ENCODE assay signal across 13 cellular contexts in the genomic region with DNA sequence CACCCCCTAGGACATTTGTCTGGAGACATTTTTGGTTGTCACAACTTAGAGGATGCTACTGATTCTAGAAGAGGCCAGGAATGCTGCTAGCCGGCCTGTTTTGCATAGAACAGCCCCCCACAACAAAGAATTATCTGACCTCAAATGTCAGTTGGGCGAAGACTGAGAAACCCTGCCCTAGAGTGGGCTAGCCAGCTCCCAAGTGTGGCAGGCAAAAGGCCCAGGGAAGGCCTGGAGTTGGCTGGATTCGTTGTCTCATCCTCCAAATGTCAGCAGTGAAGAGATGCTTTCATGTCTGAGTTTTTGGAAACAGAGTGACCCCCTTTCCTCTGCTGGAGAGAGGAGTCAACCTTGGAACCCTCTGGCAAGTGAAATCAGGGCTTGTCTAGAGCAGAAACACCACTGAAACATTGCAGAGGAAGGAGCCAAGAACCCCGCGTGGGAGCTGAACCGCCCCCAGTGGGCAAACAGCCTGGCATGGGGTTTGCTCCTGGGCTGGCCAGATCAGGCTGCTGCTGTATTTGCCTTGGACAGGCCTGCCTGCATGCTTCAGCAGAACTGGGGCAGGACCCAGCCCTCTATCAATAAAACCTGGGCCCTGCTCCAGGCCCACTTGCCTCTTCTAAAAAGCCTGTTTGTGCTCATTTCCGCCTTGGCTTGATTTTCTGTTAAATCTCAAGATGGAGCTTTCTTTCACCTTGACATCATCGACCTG. TPM values are rescaled to one million over a fixed set of nuclear protein-coding genes. Genes with fewer than 3 reads are reported as not detected.
DNase-seq lines count a peak whose midpoint lies in the region; ATAC-seq and TF ChIP-seq lines count a peak whose summit lies in the region.
"Had no signal": no experiment of that assay in that cellular context is flagged by ENCODE, and none has a peak within 500 bp of the region (broad histone marks: within the 10 kb centered on the region; RNA-seq: fewer than 3 reads in every experiment).

No MANE protein-coding gene starts in this region.

- TF ChIP-seq POLR2A in transverse colon (IDR thresholded peaks at IDR 0.05) = no peak

- no peaks in the 10 kb centered on the region for H3K36me3 Mint-ChIP-seq in activated T-cell treated with anti-CD3 and anti-CD28 coated beads, Interleukin-2, amount 50 U/mL, for 24 hours (ENCODE audit: low read depth)
- peaks cover 4% of the 10 kb centered on the region for H3K36me3 Mint-ChIP-seq in activated T-cell treated with anti-CD3 and anti-CD28 coated beads, Interleukin-2, amount 50 U/mL, for 4 hours (ENCODE audit: insufficient read depth)

- H3K27ac ChIP-seq in transverse colon = peak overlapping the region; percentile 21 to 50 (median 46)
- H3K27ac ChIP-seq: neutrophil had no signal

- no peaks in the 10 kb centered on the region for H3K9me3 Mint-ChIP-seq in activated T-cell treated with anti-CD3 and anti-CD28 coated beads, Interleukin-2, amount 50 U/mL, for 24 hours
- H3K9me3 Mint-ChIP-seq in activated T-cell treated with anti-CD3 and anti-CD28 coated beads, Interleukin-2, amount 50 U/mL, for 4 hours = no peaks in the 10 kb centered on the region
- H3K9me3 Mint-ChIP-seq: activated T-helper 17 cell treated with anti-CD3 and anti-CD28 coated beads, Interleukin-2, amount 50 U/mL, for 72 hours had no signal

- in situ Hi-C loops in transverse colon (cut with MboI; ENCODE audit: low pct_ligation_motif_present in 1 of 4, low pct_unique_long_range_greater_than_20kb in 1 of 4, low sequenced_read_pairs in 3 of 4) = loop anchor here in 1 of 4 donors (5.0 kb wide), 1 partner anchor 42 kb away; no protein-coding TSS in a partner anchor

- H3K4me3 ChIP-seq in transverse colon = no peak overlapping the region
- H3K4me3 ChIP-seq: HAP-1 had no signal

- no peak for TF ChIP-seq CTCF in transverse colon (IDR thresholded peaks at IDR 0.05)

- no peaks in the 10 kb centered on the region for H3K36me3 ChIP-seq in transverse colon
- H3K36me3 ChIP-seq: HAP-1, neutrophil had no signal

- ATAC-seq in activated T-cell treated with anti-CD3 and anti-CD28 coated beads, Interleukin-2, amount 50 U/mL, for 4 hours = no peak
- ATAC-seq in GM21717 (IDR thresholded peaks at IDR 0.05; ENCODE audit: unreplicated experiment) = no peak
- ATAC-seq: activated T-helper 17 cell treated with anti-CD3 and anti-CD28 coated beads, Interleukin-2, amount 50 U/mL, for 72 hours had no signal

- H3K4me3 Mint-ChIP-seq in activated T-cell treated with anti-CD3 and anti-CD28 coated beads, Interleukin-2, amount 50 U/mL, for 24 hours = no peak overlapping the region
- H3K4me3 Mint-ChIP-seq in activated T-cell treated with anti-CD3 and anti-CD28 coated beads, Interleukin-2, amount 50 U/mL, for 4 hours = no peak overlapping the region
- H3K4me3 Mint-ChIP-seq: activated T-helper 17 cell treated with anti-CD3 and anti-CD28 coated beads, Interleukin-2, amount 50 U/mL, for 72 hours had no signal

- intact Hi-C loops in transverse colon (cut with DNase I; ENCODE audit: low total_unique reads) = no loop called here
- intact Hi-C loops in posterior vena cava (cut with DNase I) = loop anchor here in 1 of 2 donors (10.0 kb wide), 1 partner anchor 45 kb away; no protein-coding TSS in a partner anchor

- no peaks in the 10 kb centered on the region for H3K27me3 Mint-ChIP-seq in activated T-cell treated with anti-CD3 and anti-CD28 coated beads, Interleukin-2, amount 50 U/mL, for 24 hours
- no peaks in the 10 kb centered on the region for H3K27me3 Mint-ChIP-seq in activated T-cell treated with anti-CD3 and anti-CD28 coated beads, Interleukin-2, amount 50 U/mL, for 4 hours (ENCODE audit: low read depth)
- H3K27me3 Mint-ChIP-seq: activated T-helper 17 cell treated with anti-CD3 and anti-CD28 coated beads, Interleukin-2, amount 50 U/mL, for 72 hours had no signal

- H3K27me3 ChIP-seq in transverse colon = no peaks in the 10 kb centered on the region

- H3K4me1 ChIP-seq in transverse colon = peaks cover 4 to 14% (median 12%) of the 10 kb centered on the region in 4 donors
- H3K4me1 ChIP-seq: HAP-1 had no signal

- no peak for DNase-seq in activated T-cell treated with anti-CD3 and anti-CD28 coated beads, Interleukin-2, amount 50 U/mL, for 24 hours
- no peak for DNase-seq in activated T-cell treated with anti-CD3 and anti-CD28 coated beads, Interleukin-2, amount 50 U/mL, for 4 hours
- DNase-seq in cerebellar cortex (ENCODE audit: low spot score) (peak; percentile 49), midbrain (lab: John Stamatoyannopoulos, UW) (peak; percentile 34), transverse colon (peak; percentile 76), posterior vena cava (ENCODE audit: low spot score) (no peak), AG08396 (ENCODE audit: low spot score) (no peak)
- DNase-seq: effector CD8-positive, alpha-beta T cell; MM.1S had no signal

- 0 to 46% methylated on average over 1 to 8 of the region's 8 CpGs for WGBS in transverse colon (ENCODE audit: low coverage in 1 of 2), 2 donors

- H3K27ac Mint-ChIP-seq in activated T-cell treated with anti-CD3 and anti-CD28 coated beads, Interleukin-2, amount 50 U/mL, for 24 hours = peak overlapping the region; percentile 32
- H3K27ac Mint-ChIP-seq: activated T-helper 17 cell treated with anti-CD3 and anti-CD28 coated beads, Interleukin-2, amount 50 U/mL, for 72 hours had no signal

- no peak for TF ChIP-seq EP300 in transverse colon (IDR thresholded peaks at IDR 0.05; ENCODE audit: low read depth)

- no peaks in the 10 kb centered on the region for H3K9me3 ChIP-seq in transverse colon
- H3K9me3 ChIP-seq: HAP-1, neutrophil had no signal

- H3K4me1 Mint-ChIP-seq in activated T-cell treated with anti-CD3 and anti-CD28 coated beads, Interleukin-2, amount 50 U/mL, for 24 hours (ENCODE audit: low read depth) = peaks cover 25% of the 10 kb centered on the region
- H3K4me1 Mint-ChIP-seq in activated T-cell treated with anti-CD3 and anti-CD28 coated beads, Interleukin-2, amount 50 U/mL, for 4 hours (ENCODE audit: low read depth) = peaks cover 8% of the 10 kb centered on the region

RNA-seq across cellular contexts. Expression of a gene that starts 32.9 kb away (rescaled TPM):
- total RNA-seq in activated T-cell treated with anti-CD3 and anti-CD28 coated beads, Interleukin-2, amount 50 U/mL, for 4 hours = 100 to 1,000 TPM; 179 to 227 (median 216) TPM
- total RNA-seq in transverse colon (10 to 100 TPM in 1 of 4 donors, 1 to 10 TPM in 3; 4.6 to 14.0 (median 7.8) TPM), posterior vena cava (10 to 100 TPM; 11.0 to 13.3 TPM)

Comparison
In these comparisons a context has a peak if more than half of its experiments do, and no peak if none do; other contexts are left out.
1. DNase-seq: peak in cerebellar cortex (single experiment), midbrain (single experiment) and transverse colon (single experiment); none in activated T-cell treated with anti-CD3 and anti-CD28 coated beads, Interleukin-2, amount 50 U/mL, for 24 hours (single experiment), activated T-cell treated with anti-CD3 and anti-CD28 coated beads, Interleukin-2, amount 50 U/mL, for 4 hours (single experiment), posterior vena cava (single experiment) and AG08396 (single experiment).
2. RNA of a gene that starts 32.9 kb away (total RNA-seq): 179 to 227 TPM in activated T-cell treated with anti-CD3 and anti-CD28 coated beads, Interleukin-2, amount 50 U/mL, for 4 hours; 11.0 to 13.3 TPM in posterior vena cava and 4.6 to 14.0 TPM in transverse colon; every median in the first group is over 10 times any median in the second.